In the genomic region with DNA sequence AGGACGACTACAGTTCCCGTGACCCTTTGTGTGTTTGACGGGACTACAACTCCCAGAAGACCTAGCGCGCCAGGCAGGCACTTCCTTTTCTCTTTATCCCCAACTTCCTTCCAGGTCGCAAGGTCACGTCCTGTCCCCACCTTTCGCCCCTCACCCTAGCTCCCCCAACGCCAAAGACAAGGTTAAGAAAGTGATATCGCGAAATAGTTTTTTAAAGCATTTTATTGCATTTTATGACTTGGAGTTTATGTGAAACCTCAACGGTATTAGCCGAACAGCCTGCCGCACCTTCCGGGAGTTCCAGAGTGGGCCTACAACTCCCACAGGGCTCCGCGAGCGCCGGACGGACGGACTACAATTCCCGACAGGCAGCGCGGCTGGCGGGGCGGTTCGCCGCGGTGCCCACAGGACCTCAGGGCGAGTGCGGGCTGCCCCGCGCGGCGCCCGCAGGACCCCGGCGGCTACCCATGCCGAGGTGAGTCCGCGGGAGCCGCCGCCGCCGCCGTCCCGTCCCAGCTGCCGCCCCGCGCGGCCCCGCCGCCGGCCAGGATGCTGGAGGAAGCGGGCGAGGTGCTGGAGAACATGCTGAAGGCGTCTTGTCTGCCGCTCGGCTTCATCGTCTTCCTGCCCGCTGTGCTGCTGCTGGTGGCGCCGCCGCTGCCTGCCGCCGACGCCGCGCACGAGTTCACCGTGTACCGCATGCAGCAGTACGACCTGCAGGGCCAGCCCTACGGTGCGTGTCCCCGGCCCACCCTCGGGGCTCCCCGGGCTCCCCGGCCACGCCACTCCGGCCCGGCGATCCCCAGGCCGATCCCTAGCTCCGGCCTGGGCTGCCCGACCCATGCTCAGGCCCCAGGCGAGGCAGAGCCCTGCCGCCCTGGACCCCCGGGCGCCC, we compare ENCODE assay signal across 1 cellular context.
TF ChIP-seq lines count a peak whose summit lies in the region.

A gene with protein sequence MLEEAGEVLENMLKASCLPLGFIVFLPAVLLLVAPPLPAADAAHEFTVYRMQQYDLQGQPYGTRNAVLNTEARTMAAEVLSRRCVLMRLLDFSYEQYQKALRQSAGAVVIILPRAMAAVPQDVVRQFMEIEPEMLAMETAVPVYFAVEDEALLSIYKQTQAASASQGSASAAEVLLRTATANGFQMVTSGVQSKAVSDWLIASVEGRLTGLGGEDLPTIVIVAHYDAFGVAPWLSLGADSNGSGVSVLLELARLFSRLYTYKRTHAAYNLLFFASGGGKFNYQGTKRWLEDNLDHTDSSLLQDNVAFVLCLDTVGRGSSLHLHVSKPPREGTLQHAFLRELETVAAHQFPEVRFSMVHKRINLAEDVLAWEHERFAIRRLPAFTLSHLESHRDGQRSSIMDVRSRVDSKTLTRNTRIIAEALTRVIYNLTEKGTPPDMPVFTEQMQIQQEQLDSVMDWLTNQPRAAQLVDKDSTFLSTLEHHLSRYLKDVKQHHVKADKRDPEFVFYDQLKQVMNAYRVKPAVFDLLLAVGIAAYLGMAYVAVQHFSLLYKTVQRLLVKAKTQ (plus strand): TSS at position 449 of the 895 bp plus-strand sequence. CDS start 101 bp downstream, at position 550.

TF ChIP-seq in IMR-90, 13 proteins besides CTCF, POLR2A, EP300 and RAD21 (continued from another document):
- TF ChIP-seq USF2 (IDR thresholded peaks at IDR 0.05; ENCODE audit: low read depth, low read length) = peak; percentile 73; the same call in 1 of the 2 replicates
TF ChIP-seq in IMR-90: peak in this region for 5.
